Comparison of ENCODE assay signal across 1 cellular context in the genomic region with DNA sequence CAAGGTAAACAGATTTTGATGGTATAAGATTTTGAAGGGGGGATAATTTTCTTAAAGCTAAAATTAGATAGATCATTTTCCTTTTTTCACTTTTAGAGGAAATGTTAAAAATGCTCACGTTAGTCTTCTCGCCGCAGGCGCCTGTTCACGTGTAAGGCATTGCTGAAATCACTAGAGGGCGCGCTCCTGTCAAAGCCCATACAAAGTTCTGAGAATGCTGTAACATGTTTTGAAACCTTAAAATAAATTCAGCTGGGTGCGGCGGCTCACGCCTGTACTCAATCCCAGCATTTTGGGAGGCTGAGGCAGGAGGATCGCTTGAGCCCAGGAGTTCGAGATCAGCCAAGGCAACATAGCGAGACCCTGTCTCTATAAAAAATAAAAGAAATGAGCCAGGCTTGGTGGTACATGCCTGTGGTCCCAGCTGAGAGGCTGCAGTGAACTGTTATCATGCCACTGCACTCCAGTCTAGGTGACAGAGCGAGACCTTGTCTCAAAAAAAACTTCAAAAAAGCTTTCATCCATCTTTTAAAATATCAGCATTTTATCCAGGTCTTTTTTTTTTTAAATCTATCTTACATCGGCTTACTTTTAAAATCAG.
TF ChIP-seq lines count a peak whose summit lies in the region.

No MANE protein-coding gene starts in this region.

TF ChIP-seq in SK-N-SH treated with all-trans-retinoic acid at 6 μM for 48 hours, 23 proteins besides CTCF, POLR2A, EP300 and RAD21 (continued from another document):
- TF ChIP-seq, protein P1, sequence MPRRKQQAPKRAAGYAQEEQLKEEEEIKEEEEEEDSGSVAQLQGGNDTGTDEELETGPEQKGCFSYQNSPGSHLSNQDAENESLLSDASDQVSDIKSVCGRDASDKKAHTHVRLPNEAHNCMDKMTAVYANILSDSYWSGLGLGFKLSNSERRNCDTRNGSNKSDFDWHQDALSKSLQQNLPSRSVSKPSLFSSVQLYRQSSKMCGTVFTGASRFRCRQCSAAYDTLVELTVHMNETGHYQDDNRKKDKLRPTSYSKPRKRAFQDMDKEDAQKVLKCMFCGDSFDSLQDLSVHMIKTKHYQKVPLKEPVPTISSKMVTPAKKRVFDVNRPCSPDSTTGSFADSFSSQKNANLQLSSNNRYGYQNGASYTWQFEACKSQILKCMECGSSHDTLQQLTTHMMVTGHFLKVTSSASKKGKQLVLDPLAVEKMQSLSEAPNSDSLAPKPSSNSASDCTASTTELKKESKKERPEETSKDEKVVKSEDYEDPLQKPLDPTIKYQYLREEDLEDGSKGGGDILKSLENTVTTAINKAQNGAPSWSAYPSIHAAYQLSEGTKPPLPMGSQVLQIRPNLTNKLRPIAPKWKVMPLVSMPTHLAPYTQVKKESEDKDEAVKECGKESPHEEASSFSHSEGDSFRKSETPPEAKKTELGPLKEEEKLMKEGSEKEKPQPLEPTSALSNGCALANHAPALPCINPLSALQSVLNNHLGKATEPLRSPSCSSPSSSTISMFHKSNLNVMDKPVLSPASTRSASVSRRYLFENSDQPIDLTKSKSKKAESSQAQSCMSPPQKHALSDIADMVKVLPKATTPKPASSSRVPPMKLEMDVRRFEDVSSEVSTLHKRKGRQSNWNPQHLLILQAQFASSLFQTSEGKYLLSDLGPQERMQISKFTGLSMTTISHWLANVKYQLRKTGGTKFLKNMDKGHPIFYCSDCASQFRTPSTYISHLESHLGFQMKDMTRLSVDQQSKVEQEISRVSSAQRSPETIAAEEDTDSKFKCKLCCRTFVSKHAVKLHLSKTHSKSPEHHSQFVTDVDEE (CRISPR knock-in tag; IDR thresholded peaks at IDR 0.05), result no peak
- no peak for TF ChIP-seq PPARA (CRISPR knock-in tag; IDR thresholded peaks at IDR 0.05; ENCODE audit: borderline replicate concordance)
- TF ChIP-seq BACH2 (CRISPR knock-in tag; IDR thresholded peaks at IDR 0.05; ENCODE audit: borderline replicate concordance), result no peak
- TF ChIP-seq, protein P2, sequence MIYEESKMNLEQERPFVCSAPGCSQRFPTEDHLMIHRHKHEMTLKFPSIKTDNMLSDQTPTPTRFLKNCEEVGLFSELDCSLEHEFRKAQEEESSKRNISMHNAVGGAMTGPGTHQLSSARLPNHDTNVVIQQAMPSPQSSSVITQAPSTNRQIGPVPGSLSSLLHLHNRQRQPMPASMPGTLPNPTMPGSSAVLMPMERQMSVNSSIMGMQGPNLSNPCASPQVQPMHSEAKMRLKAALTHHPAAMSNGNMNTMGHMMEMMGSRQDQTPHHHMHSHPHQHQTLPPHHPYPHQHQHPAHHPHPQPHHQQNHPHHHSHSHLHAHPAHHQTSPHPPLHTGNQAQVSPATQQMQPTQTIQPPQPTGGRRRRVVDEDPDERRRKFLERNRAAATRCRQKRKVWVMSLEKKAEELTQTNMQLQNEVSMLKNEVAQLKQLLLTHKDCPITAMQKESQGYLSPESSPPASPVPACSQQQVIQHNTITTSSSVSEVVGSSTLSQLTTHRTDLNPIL (CRISPR knock-in tag; IDR thresholded peaks at IDR 0.05; ENCODE audit: low read depth), result no peak
- TF ChIP-seq CSDC2 (CRISPR knock-in tag; IDR thresholded peaks at IDR 0.05), result no peak
- TF ChIP-seq ZNF70 (CRISPR knock-in tag; IDR thresholded peaks at IDR 0.05), result no peak
- TF ChIP-seq ZC3H10 (CRISPR knock-in tag; IDR thresholded peaks at IDR 0.05), result no peak
- TF ChIP-seq, protein P3, sequence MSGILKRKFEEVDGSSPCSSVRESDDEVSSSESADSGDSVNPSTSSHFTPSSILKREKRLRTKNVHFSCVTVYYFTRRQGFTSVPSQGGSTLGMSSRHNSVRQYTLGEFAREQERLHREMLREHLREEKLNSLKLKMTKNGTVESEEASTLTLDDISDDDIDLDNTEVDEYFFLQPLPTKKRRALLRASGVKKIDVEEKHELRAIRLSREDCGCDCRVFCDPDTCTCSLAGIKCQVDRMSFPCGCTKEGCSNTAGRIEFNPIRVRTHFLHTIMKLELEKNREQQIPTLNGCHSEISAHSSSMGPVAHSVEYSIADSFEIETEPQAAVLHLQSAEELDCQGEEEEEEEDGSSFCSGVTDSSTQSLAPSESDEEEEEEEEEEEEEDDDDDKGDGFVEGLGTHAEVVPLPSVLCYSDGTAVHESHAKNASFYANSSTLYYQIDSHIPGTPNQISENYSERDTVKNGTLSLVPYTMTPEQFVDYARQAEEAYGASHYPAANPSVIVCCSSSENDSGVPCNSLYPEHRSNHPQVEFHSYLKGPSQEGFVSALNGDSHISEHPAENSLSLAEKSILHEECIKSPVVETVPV (CRISPR knock-in tag; IDR thresholded peaks at IDR 0.05), result no peak
- TF ChIP-seq PATZ1 (CRISPR knock-in tag; IDR thresholded peaks at IDR 0.05; ENCODE audit: borderline replicate concordance), result no peak
TF ChIP-seq in SK-N-SH treated with all-trans-retinoic acid at 6 μM for 48 hours: peak in this region for 0.
